Comparison of ENCODE assay signal across 1 cellular context in genomic region chr2:219572237-219573001, GRCh38.
TF ChIP-seq lines count a peak whose summit lies in the region.

A gene with protein sequence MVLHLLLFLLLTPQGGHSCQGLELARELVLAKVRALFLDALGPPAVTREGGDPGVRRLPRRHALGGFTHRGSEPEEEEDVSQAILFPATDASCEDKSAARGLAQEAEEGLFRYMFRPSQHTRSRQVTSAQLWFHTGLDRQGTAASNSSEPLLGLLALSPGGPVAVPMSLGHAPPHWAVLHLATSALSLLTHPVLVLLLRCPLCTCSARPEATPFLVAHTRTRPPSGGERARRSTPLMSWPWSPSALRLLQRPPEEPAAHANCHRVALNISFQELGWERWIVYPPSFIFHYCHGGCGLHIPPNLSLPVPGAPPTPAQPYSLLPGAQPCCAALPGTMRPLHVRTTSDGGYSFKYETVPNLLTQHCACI (plus strand): TSS chr2:219572310. CDS start chr2:219572375, 65 bp downstream.

TF ChIP-seq in WTC11, 78 proteins besides CTCF, POLR2A, EP300 and RAD21 (continued from another document):
- TF ChIP-seq, protein P1, sequence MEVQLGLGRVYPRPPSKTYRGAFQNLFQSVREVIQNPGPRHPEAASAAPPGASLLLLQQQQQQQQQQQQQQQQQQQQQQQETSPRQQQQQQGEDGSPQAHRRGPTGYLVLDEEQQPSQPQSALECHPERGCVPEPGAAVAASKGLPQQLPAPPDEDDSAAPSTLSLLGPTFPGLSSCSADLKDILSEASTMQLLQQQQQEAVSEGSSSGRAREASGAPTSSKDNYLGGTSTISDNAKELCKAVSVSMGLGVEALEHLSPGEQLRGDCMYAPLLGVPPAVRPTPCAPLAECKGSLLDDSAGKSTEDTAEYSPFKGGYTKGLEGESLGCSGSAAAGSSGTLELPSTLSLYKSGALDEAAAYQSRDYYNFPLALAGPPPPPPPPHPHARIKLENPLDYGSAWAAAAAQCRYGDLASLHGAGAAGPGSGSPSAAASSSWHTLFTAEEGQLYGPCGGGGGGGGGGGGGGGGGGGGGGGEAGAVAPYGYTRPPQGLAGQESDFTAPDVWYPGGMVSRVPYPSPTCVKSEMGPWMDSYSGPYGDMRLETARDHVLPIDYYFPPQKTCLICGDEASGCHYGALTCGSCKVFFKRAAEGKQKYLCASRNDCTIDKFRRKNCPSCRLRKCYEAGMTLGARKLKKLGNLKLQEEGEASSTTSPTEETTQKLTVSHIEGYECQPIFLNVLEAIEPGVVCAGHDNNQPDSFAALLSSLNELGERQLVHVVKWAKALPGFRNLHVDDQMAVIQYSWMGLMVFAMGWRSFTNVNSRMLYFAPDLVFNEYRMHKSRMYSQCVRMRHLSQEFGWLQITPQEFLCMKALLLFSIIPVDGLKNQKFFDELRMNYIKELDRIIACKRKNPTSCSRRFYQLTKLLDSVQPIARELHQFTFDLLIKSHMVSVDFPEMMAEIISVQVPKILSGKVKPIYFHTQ (CRISPR knock-in tag; IDR thresholded peaks at IDR 0.05): no peak
- TF ChIP-seq USF1 (CRISPR knock-in tag; IDR thresholded peaks at IDR 0.05) (no peak), MYBL2 (CRISPR knock-in tag; IDR thresholded peaks at IDR 0.05) (no peak), ZNF281 (CRISPR knock-in tag; IDR thresholded peaks at IDR 0.05) (0 out of 2 replicates have a peak, but pooled peaks have one; percentile 3)
